ENCODE assay signal across 9 cellular contexts in genomic region chr22:48943567-48944432, GRCh38.
A peak's percentile ranks its signal among the peaks of the same experiment; 100 is the strongest.
DNase-seq lines count a peak whose midpoint lies in the region; TF ChIP-seq lines count a peak whose summit lies in the region.
"Had no signal": no experiment of that assay in that cellular context is flagged by ENCODE, and none has a peak within 500 bp of the region (broad histone marks: within the 10 kb centered on the region; RNA-seq: fewer than 3 reads in every experiment).

No MANE protein-coding gene starts in this region.

- H3K9me3 ChIP-seq in OCI-LY1 (ENCODE audit: low read length) (no peaks in the 10 kb centered on the region), left ventricle myocardium inferior (replicated peaks) (no peaks in the 10 kb centered on the region), smooth muscle cell (replicated peaks; ENCODE audit: low read depth) (no peaks in the 10 kb centered on the region)
- H3K9me3 ChIP-seq: adrenal gland had no signal

- no peak overlapping the region for H3K4me2 ChIP-seq in OCI-LY1 (ENCODE audit: low read length)
- H3K4me2 ChIP-seq in smooth muscle cell = no peak overlapping the region

- H3F3A ChIP-seq in OCI-LY1 (ENCODE audit: insufficient read depth, low read length) (no peaks in the 10 kb centered on the region), smooth muscle cell (ENCODE audit: low read depth) (no peaks in the 10 kb centered on the region)

- H3K4me3 ChIP-seq in OCI-LY1 (ENCODE audit: low read depth, low read length, poor library complexity, severe bottlenecking) (no peak overlapping the region), left ventricle myocardium inferior (no peak overlapping the region), smooth muscle cell (no peak overlapping the region)
- H3K4me3 ChIP-seq: adrenal gland had no signal

- TF ChIP-seq CTCF in OCI-LY1 (IDR thresholded peaks at IDR 0.05; ENCODE audit: low read length) = peak; percentile 48; the same call in 1 of the 2 replicates
- TF ChIP-seq CTCF in left ventricle myocardium inferior (IDR thresholded peaks at IDR 0.05; ENCODE audit: borderline replicate concordance) = peak; percentile 54
- peak; percentile 32 for TF ChIP-seq CTCF in smooth muscle cell (IDR thresholded peaks at IDR 0.05; ENCODE audit: borderline replicate concordance, insufficient read depth, poor library complexity, severe bottlenecking)

- H3K79me2 ChIP-seq in OCI-LY1 (ENCODE audit: insufficient read depth, low read length) = no peaks in the 10 kb centered on the region
- H3K79me2 ChIP-seq in smooth muscle cell (ENCODE audit: low read depth) = no peaks in the 10 kb centered on the region

- H2AFZ ChIP-seq in OCI-LY1 (ENCODE audit: low read length) (no peak overlapping the region), smooth muscle cell (ENCODE audit: low read depth) (no peak overlapping the region)

- 71% methylated on average over 24 of the region's 24 CpGs for WGBS in smooth muscle cell (ENCODE audit: low lambda C conversion rate)

- H3K27me3 ChIP-seq in OCI-LY1 (ENCODE audit: insufficient read depth, low read length) (no peaks in the 10 kb centered on the region), left ventricle myocardium inferior (ENCODE audit: low read depth) (peaks cover 19% of the 10 kb centered on the region), smooth muscle cell (ENCODE audit: low read depth) (no peaks in the 10 kb centered on the region)
- H3K27me3 ChIP-seq: adrenal gland had no signal

- no peaks in the 10 kb centered on the region for H3K4me1 ChIP-seq in OCI-LY1 (ENCODE audit: insufficient read depth, low read length, severe bottlenecking)
- H3K4me1 ChIP-seq in left ventricle myocardium inferior = no peaks in the 10 kb centered on the region
- H3K4me1 ChIP-seq in smooth muscle cell (ENCODE audit: low read depth) = no peaks in the 10 kb centered on the region
- H3K4me1 ChIP-seq: adrenal gland had no signal

- intact Hi-C loops in left ventricle myocardium inferior (cut with micrococcal nuclease) = no loop called here

- DNase-seq in NCI-H345 (lab: John Stamatoyannopoulos, UW) = peak; percentile 23
- no peak for DNase-seq in NCI-H345 treated with DMSO at 0.1 percent for 48 hours (lab: John Stamatoyannopoulos, UW; ENCODE audit: unreplicated experiment)
- DNase-seq in left ventricle myocardium inferior = no peak
- no peak for DNase-seq in smooth muscle cell (lab: John Stamatoyannopoulos, UW; ENCODE audit: unreplicated experiment)
- no peak for DNase-seq in dermis blood vessel endothelial cell
- no peak for DNase-seq in KG1 (lab: John Stamatoyannopoulos, UW)
- no peak for DNase-seq in T1000 (lab: John Stamatoyannopoulos, UW)

- no peak overlapping the region for H3K9ac ChIP-seq in OCI-LY1 (ENCODE audit: low read length)
- H3K9ac ChIP-seq in smooth muscle cell (ENCODE audit: low read depth) = no peak overlapping the region

- H4K20me1 ChIP-seq in OCI-LY1 (ENCODE audit: insufficient read depth, low read length) = no peaks in the 10 kb centered on the region
- no peaks in the 10 kb centered on the region for H4K20me1 ChIP-seq in smooth muscle cell (ENCODE audit: low read depth)

- H3K36me3 ChIP-seq in OCI-LY1 (ENCODE audit: insufficient read depth, low read length) (no peaks in the 10 kb centered on the region), left ventricle myocardium inferior (no peaks in the 10 kb centered on the region), smooth muscle cell (ENCODE audit: low read depth) (no peaks in the 10 kb centered on the region)
- H3K36me3 ChIP-seq: adrenal gland had no signal

- H3K9me2 ChIP-seq in OCI-LY1 (ENCODE audit: low read depth, low read length) = no peaks in the 10 kb centered on the region

- no peak overlapping the region for H3K27ac ChIP-seq in OCI-LY1 (ENCODE audit: low read depth, low read length, poor library complexity, severe bottlenecking)
- H3K27ac ChIP-seq in left ventricle myocardium inferior (replicated peaks) = no peak overlapping the region
- no peak overlapping the region for H3K27ac ChIP-seq in smooth muscle cell (ENCODE audit: low read depth)
- H3K27ac ChIP-seq: adrenal gland had no signal
